ENCODE assay signal across 1 cellular context in genomic region chr1:61264825-61265242, GRCh38.
TF ChIP-seq lines count a peak whose summit lies in the region.

No MANE protein-coding gene starts in this region.

TF ChIP-seq in HepG2, 621 proteins besides CTCF, POLR2A, EP300 and RAD21 (continued from another document and continues in another):
- TF ChIP-seq ZBTB46 (CRISPR knock-in tag; IDR thresholded peaks at IDR 0.05; ENCODE audit: borderline replicate concordance): no peak
- TF ChIP-seq ELF4 (CRISPR knock-in tag; IDR thresholded peaks at IDR 0.05; ENCODE audit: borderline replicate concordance): 0 out of 2 replicates have a peak, but pooled peaks have one; percentile 47
- TF ChIP-seq ZFP90 (CRISPR knock-in tag; IDR thresholded peaks at IDR 0.05; ENCODE audit: borderline replicate concordance): no peak
- TF ChIP-seq GPN1 (CRISPR knock-in tag; IDR thresholded peaks at IDR 0.05; ENCODE audit: borderline replicate concordance): no peak
- TF ChIP-seq GATAD2A (CRISPR knock-in tag; IDR thresholded peaks at IDR 0.05): peak; percentile 80; the same call in 1 of the 2 replicates
- no peak for TF ChIP-seq RFXAP (CRISPR knock-in tag; IDR thresholded peaks at IDR 0.05; ENCODE audit: borderline replicate concordance)
- no peak for TF ChIP-seq FOXP1 (IDR thresholded peaks at IDR 0.05)
- TF ChIP-seq FOXP1 (CRISPR knock-in tag; IDR thresholded peaks at IDR 0.05): peak; percentile 84
- TF ChIP-seq ZFP62 (CRISPR knock-in tag; IDR thresholded peaks at IDR 0.05): no peak
- no peak for TF ChIP-seq MXD1 (CRISPR knock-in tag; IDR thresholded peaks at IDR 0.05)
- TF ChIP-seq ZNF639 (CRISPR knock-in tag; conservative IDR thresholded peaks at IDR 0.05): no peak
- peak; percentile 76; the same call in 1 of the 2 replicates for TF ChIP-seq NFIC (IDR thresholded peaks at IDR 0.05; ENCODE audit: low read length)
- no peak for TF ChIP-seq DBP (CRISPR knock-in tag; IDR thresholded peaks at IDR 0.05; ENCODE audit: not compliant biosample characterization)
- peak; percentile 52; the same call in 1 of the 2 replicates for TF ChIP-seq ZSCAN29 (CRISPR knock-in tag; conservative IDR thresholded peaks at IDR 0.05)
- TF ChIP-seq ZNF260 (CRISPR knock-in tag; IDR thresholded peaks at IDR 0.05; ENCODE audit: borderline replicate concordance, low read depth): no peak
- TF ChIP-seq MBD4 (IDR thresholded peaks at IDR 0.05; ENCODE audit: borderline replicate concordance, low read length): no peak
- no peak for TF ChIP-seq ZNF513 (CRISPR knock-in tag; conservative IDR thresholded peaks at IDR 0.05)
- no peak for TF ChIP-seq GTF3A (CRISPR knock-in tag; conservative IDR thresholded peaks at IDR 0.05)
- peak; percentile 45; the same call in 1 of the 2 replicates for TF ChIP-seq ZNF331 (CRISPR knock-in tag; IDR thresholded peaks at IDR 0.05)
- TF ChIP-seq ZNF510 (CRISPR knock-in tag; IDR thresholded peaks at IDR 0.05; ENCODE audit: low read depth): no peak
- peak; percentile 70 for TF ChIP-seq POGZ (CRISPR knock-in tag; IDR thresholded peaks at IDR 0.05)
- TF ChIP-seq NCOA2 (CRISPR knock-in tag; IDR thresholded peaks at IDR 0.05): peak; percentile 87; the same call in 1 of the 2 replicates
- TF ChIP-seq AHDC1 (CRISPR knock-in tag; IDR thresholded peaks at IDR 0.05; ENCODE audit: borderline replicate concordance): peak; percentile 49; the same call in 1 of the 2 replicates
- no peak for TF ChIP-seq ZBTB2 (CRISPR knock-in tag; IDR thresholded peaks at IDR 0.05; ENCODE audit: low read depth)
- TF ChIP-seq ZNF770 (CRISPR knock-in tag; IDR thresholded peaks at IDR 0.05): no peak
- no peak for TF ChIP-seq NFATC3 (CRISPR knock-in tag; IDR thresholded peaks at IDR 0.05)
- no peak for TF ChIP-seq ZNF614 (CRISPR knock-in tag; IDR thresholded peaks at IDR 0.05; ENCODE audit: borderline replicate concordance)
- TF ChIP-seq BORCS8-MEF2B (CRISPR knock-in tag; IDR thresholded peaks at IDR 0.05): no peak
- no peak for TF ChIP-seq HINFP (CRISPR knock-in tag; IDR thresholded peaks at IDR 0.05; ENCODE audit: low read depth)
- TF ChIP-seq KAT2B (IDR thresholded peaks at IDR 0.05; ENCODE audit: borderline replicate concordance, low read depth, low read length): no peak
- TF ChIP-seq STAG1 (CRISPR knock-in tag; IDR thresholded peaks at IDR 0.05): 0 out of 2 replicates have a peak, but pooled peaks have one; percentile 15
- 0 out of 2 replicates have a peak, but pooled peaks have one; percentile 22 for TF ChIP-seq HNF1A (IDR thresholded peaks at IDR 0.05; ENCODE audit: low read depth)
- peak; percentile 54; the same call in 1 of the 2 replicates for TF ChIP-seq HNF1A (CRISPR knock-in tag; IDR thresholded peaks at IDR 0.05; ENCODE audit: borderline replicate concordance)
- no peak for TF ChIP-seq TFDP1 (CRISPR knock-in tag; IDR thresholded peaks at IDR 0.05; ENCODE audit: borderline replicate concordance)
- TF ChIP-seq ZNF746 (CRISPR knock-in tag; IDR thresholded peaks at IDR 0.05): no peak
